1 cellular context compared by ENCODE assay signal in the genomic region with DNA sequence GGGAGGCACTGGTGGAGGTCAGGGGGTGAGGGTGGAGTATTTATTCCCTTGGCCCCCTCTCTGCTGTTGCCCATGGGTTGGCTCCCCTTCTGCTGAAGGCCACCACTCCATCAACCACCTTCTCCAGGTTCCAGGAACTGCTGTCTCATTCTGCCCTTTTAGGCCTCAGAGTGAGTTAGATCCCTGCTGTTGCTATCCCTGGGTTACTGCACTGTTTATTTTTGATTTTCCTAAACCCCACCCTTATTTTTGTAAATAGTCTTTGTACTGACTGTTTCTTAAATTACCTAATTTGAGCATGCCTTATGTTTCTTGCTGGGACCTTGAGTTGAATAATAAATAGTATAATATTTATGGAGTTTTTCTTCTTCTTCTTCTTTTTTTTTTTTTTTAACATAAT.
TF ChIP-seq lines count a peak whose summit lies in the region.

No MANE protein-coding gene starts in this region.

TF ChIP-seq in HepG2, 621 proteins besides CTCF, POLR2A, EP300 and RAD21:
- TF ChIP-seq THAP11 (CRISPR knock-in tag; IDR thresholded peaks at IDR 0.05) (no peak), NFE2L1 (CRISPR knock-in tag; IDR thresholded peaks at IDR 0.05; ENCODE audit: borderline replicate concordance) (no peak), SMARCC2 (IDR thresholded peaks at IDR 0.05) (no peak), ZEB1 (IDR thresholded peaks at IDR 0.05; ENCODE audit: insufficient replicate concordance, low read depth) (no peak), ZFP90 (CRISPR knock-in tag; IDR thresholded peaks at IDR 0.05; ENCODE audit: borderline replicate concordance) (no peak), KDM6A (CRISPR knock-in tag; IDR thresholded peaks at IDR 0.05; ENCODE audit: low read depth) (no peak), KAT7 (CRISPR knock-in tag; IDR thresholded peaks at IDR 0.05; ENCODE audit: borderline replicate concordance) (no peak), XRCC5 (optimal IDR thresholded peaks at IDR 0.05; ENCODE audit: low read length) (no peak), NR2C2 (CRISPR knock-in tag; IDR thresholded peaks at IDR 0.05; ENCODE audit: borderline replicate concordance) (no peak)
- TF ChIP-seq, protein P1, sequence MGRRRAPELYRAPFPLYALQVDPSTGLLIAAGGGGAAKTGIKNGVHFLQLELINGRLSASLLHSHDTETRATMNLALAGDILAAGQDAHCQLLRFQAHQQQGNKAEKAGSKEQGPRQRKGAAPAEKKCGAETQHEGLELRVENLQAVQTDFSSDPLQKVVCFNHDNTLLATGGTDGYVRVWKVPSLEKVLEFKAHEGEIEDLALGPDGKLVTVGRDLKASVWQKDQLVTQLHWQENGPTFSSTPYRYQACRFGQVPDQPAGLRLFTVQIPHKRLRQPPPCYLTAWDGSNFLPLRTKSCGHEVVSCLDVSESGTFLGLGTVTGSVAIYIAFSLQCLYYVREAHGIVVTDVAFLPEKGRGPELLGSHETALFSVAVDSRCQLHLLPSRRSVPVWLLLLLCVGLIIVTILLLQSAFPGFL (CRISPR knock-in tag; IDR thresholded peaks at IDR 0.05) = no peak
- TF ChIP-seq, protein P2, sequence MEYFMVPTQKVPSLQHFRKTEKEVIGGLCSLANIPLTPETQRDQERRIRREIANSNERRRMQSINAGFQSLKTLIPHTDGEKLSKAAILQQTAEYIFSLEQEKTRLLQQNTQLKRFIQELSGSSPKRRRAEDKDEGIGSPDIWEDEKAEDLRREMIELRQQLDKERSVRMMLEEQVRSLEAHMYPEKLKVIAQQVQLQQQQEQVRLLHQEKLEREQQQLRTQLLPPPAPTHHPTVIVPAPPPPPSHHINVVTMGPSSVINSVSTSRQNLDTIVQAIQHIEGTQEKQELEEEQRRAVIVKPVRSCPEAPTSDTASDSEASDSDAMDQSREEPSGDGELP (IDR thresholded peaks at IDR 0.05; ENCODE audit: borderline replicate concordance, low read depth) = no peak
- TF ChIP-seq, protein P3, sequence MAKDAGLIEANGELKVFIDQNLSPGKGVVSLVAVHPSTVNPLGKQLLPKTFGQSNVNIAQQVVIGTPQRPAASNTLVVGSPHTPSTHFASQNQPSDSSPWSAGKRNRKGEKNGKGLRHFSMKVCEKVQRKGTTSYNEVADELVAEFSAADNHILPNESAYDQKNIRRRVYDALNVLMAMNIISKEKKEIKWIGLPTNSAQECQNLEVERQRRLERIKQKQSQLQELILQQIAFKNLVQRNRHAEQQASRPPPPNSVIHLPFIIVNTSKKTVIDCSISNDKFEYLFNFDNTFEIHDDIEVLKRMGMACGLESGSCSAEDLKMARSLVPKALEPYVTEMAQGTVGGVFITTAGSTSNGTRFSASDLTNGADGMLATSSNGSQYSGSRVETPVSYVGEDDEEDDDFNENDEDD (CRISPR knock-in tag; IDR thresholded peaks at IDR 0.05; ENCODE audit: borderline replicate concordance) = no peak
- TF ChIP-seq, protein P4, sequence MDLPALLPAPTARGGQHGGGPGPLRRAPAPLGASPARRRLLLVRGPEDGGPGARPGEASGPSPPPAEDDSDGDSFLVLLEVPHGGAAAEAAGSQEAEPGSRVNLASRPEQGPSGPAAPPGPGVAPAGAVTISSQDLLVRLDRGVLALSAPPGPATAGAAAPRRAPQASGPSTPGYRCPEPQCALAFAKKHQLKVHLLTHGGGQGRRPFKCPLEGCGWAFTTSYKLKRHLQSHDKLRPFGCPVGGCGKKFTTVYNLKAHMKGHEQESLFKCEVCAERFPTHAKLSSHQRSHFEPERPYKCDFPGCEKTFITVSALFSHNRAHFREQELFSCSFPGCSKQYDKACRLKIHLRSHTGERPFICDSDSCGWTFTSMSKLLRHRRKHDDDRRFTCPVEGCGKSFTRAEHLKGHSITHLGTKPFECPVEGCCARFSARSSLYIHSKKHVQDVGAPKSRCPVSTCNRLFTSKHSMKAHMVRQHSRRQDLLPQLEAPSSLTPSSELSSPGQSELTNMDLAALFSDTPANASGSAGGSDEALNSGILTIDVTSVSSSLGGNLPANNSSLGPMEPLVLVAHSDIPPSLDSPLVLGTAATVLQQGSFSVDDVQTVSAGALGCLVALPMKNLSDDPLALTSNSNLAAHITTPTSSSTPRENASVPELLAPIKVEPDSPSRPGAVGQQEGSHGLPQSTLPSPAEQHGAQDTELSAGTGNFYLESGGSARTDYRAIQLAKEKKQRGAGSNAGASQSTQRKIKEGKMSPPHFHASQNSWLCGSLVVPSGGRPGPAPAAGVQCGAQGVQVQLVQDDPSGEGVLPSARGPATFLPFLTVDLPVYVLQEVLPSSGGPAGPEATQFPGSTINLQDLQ (CRISPR knock-in tag; IDR thresholded peaks at IDR 0.05) = no peak
